9 cellular contexts compared by ENCODE assay signal in the genomic region with DNA sequence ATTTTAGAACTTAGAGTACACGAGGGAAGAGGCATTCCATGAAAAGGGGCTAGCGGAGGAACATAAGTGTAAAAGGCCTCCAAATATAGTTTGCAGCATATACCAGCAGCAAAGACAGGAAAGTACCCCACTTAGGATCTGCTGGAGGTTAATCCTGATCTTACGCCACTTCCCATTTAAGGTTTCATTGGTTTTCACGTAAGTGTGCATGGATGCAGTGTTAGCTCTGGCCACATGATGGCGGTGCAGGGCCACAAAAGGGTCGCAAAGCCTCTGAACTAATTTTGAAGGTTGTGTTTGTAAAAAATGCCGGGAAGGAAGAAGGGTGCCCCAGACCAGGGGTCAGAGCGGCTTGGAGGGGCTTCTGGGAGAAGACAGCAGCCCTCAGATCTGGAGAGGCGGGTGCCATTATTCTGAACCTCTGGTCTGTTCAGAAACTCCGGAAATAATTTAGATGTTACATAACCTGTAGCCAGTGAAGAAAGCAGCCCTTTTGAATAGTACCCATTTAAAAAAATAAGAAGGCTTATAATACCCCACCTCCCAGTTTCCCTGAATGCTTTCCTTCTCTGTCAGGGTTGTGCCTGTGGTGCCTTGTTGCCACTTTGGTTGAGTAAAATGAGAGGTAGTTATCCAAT. TPM values are rescaled to one million over a fixed set of nuclear protein-coding genes. Genes with fewer than 3 reads are reported as not detected.
DNase-seq lines count a peak whose midpoint lies in the region; ATAC-seq and TF ChIP-seq lines count a peak whose summit lies in the region.
"Had no signal": no experiment of that assay in that cellular context is flagged by ENCODE, and none has a peak within 500 bp of the region (broad histone marks: within the 10 kb centered on the region; RNA-seq: fewer than 3 reads in every experiment).

No MANE protein-coding gene starts in this region.

- CTCF ChIA-PET in activated CD4-positive, alpha-beta memory T cell treated with anti-CD3 and anti-CD28 coated beads, Interleukin-2, amount 10 ng/mL, durations not matched to agents 7 days and 5 days (lab: Charles Lee), result interaction anchor here (1.2 to 1.4 kb wide), 3 partner anchors 10 to 138 kb away, joined by 3 to 4 read pairs (median 3); no protein-coding TSS in a partner anchor

- DNase-seq in COLO668 (lab: John Stamatoyannopoulos, UW; ENCODE audit: unreplicated experiment) (peak; percentile 66), NCI-H748 (lab: John Stamatoyannopoulos, UW; ENCODE audit: unreplicated experiment) (peak; percentile 84), mesothelial cell of epicardium (ENCODE audit: low spot score in 2 of 2, unreplicated experiment in 2 of 2) (peak; percentile 31 to 83)
- DNase-seq in activated CD4-positive, alpha-beta memory T cell treated with anti-CD3 and anti-CD28 coated beads, Interleukin-2, amount 10 ng/mL, durations not matched to agents 7 days and 5 days, result peak; percentile 63
- DNase-seq in stimulated activated CD8-positive, alpha-beta memory T cell treated with anti-CD3 and anti-CD28 coated beads, Interleukin-2, amount 100 ng/mL, for 48 hours (ENCODE audit: low read depth in 2 of 2), result peak; percentile 26 to 41

- no peaks in the 10 kb centered on the region for H3K4me1 ChIP-seq in endocrine pancreas (ENCODE audit: control insufficient read depth, insufficient read depth, low read length)

- no peak overlapping the region for H3K9ac ChIP-seq in endocrine pancreas (ENCODE audit: control insufficient read depth, insufficient read depth, low read length)

- peaks cover 3% of the 10 kb centered on the region for H3K27me3 ChIP-seq in endocrine pancreas (ENCODE audit: control insufficient read depth, insufficient read depth, low read length)

- POLR2A ChIA-PET in activated CD4-positive, alpha-beta memory T cell treated with anti-CD3 and anti-CD28 coated beads, Interleukin-2, amount 10 ng/mL, durations not matched to agents 7 days and 5 days (lab: Charles Lee), result no interaction called here

- H3K9me3 Mint-ChIP-seq in activated CD4-positive, alpha-beta memory T cell treated with anti-CD3 and anti-CD28 coated beads, Interleukin-2, amount 10 ng/mL, durations not matched to agents 7 days and 5 days, result no peaks in the 10 kb centered on the region
- no peaks in the 10 kb centered on the region for H3K9me3 Mint-ChIP-seq in mesothelial cell of epicardium
- H3K9me3 Mint-ChIP-seq: activated naive CD4-positive, alpha-beta T cell treated with anti-CD3 and anti-CD28 coated beads, Interleukin-2, amount 50 U/mL, for 72 hours had no signal

- ATAC-seq in GM19467 (IDR thresholded peaks at IDR 0.05; ENCODE audit: unreplicated experiment) (peak; percentile 79), HG03565 (IDR thresholded peaks at IDR 0.05; ENCODE audit: unreplicated experiment) (peak; percentile 63)

- H3K4me1 Mint-ChIP-seq in activated CD4-positive, alpha-beta memory T cell treated with anti-CD3 and anti-CD28 coated beads, Interleukin-2, amount 10 ng/mL, durations not matched to agents 7 days and 5 days, result peaks cover 5% of the 10 kb centered on the region
- H3K4me1 Mint-ChIP-seq in mesothelial cell of epicardium, result peaks cover 19% of the 10 kb centered on the region

- H3K36me3 ChIP-seq in endocrine pancreas (ENCODE audit: control insufficient read depth, insufficient read depth, low read length), result no peaks in the 10 kb centered on the region

- no peak overlapping the region for H3K27ac Mint-ChIP-seq in activated CD4-positive, alpha-beta memory T cell treated with anti-CD3 and anti-CD28 coated beads, Interleukin-2, amount 10 ng/mL, durations not matched to agents 7 days and 5 days
- H3K27ac Mint-ChIP-seq in mesothelial cell of epicardium, result no peak overlapping the region
- H3K27ac Mint-ChIP-seq: activated naive CD4-positive, alpha-beta T cell treated with anti-CD3 and anti-CD28 coated beads, Interleukin-2, amount 50 U/mL, for 72 hours had no signal

- peaks cover 9% of the 10 kb centered on the region for H3K27me3 Mint-ChIP-seq in activated CD4-positive, alpha-beta memory T cell treated with anti-CD3 and anti-CD28 coated beads, Interleukin-2, amount 10 ng/mL, durations not matched to agents 7 days and 5 days
- peaks cover 19% of the 10 kb centered on the region for H3K27me3 Mint-ChIP-seq in mesothelial cell of epicardium (ENCODE audit: low read depth)

- TF ChIP-seq CTCF in mesothelial cell of epicardium (IDR thresholded peaks at IDR 0.05; ENCODE audit: unreplicated experiment), result peak; percentile 94

- no peaks in the 10 kb centered on the region for H3K36me3 Mint-ChIP-seq in activated CD4-positive, alpha-beta memory T cell treated with anti-CD3 and anti-CD28 coated beads, Interleukin-2, amount 10 ng/mL, durations not matched to agents 7 days and 5 days (ENCODE audit: low read depth)
- H3K36me3 Mint-ChIP-seq in mesothelial cell of epicardium, result no peaks in the 10 kb centered on the region
- H3K36me3 Mint-ChIP-seq: activated naive CD4-positive, alpha-beta T cell treated with anti-CD3 and anti-CD28 coated beads, Interleukin-2, amount 50 U/mL, for 72 hours had no signal

- H3K4me3 ChIP-seq in endocrine pancreas (ENCODE audit: control insufficient read depth, insufficient read depth, low read length), result peak overlapping the region; percentile 19

- H3K4me3 Mint-ChIP-seq in activated CD4-positive, alpha-beta memory T cell treated with anti-CD3 and anti-CD28 coated beads, Interleukin-2, amount 10 ng/mL, durations not matched to agents 7 days and 5 days, result no peak overlapping the region
- H3K4me3 Mint-ChIP-seq in mesothelial cell of epicardium, result peak overlapping the region; percentile 33

- no peaks in the 10 kb centered on the region for H3K9me3 ChIP-seq in endocrine pancreas (ENCODE audit: control insufficient read depth, low read length)

RNA-seq across cellular contexts. Expression of a gene that starts 59.5 kb away (rescaled TPM):
- under 1 TPM; 0.05 to 0.20 TPM for total RNA-seq in activated CD4-positive, alpha-beta memory T cell treated with anti-CD3 and anti-CD28 coated beads, Interleukin-2, amount 10 ng/mL, durations not matched to agents 7 days and 5 days
- 0.66 to 1.7 TPM (median 0.78 TPM) in 3 replicates for total RNA-seq in mesothelial cell of epicardium
- total RNA-seq: activated naive CD4-positive, alpha-beta T cell treated with anti-CD3 and anti-CD28 coated beads, Interleukin-2, amount 50 U/mL, for 72 hours had no signal

Comparison
In these comparisons a context has a peak if more than half of its experiments do, and no peak if none do; other contexts are left out.
1. Peak in every context shown above with its lines: DNase-seq, ATAC-seq and H3K4me3 ChIP-seq.
2. DNase-seq: peak in every context shown above with its lines; median percentile 84 in NCI-H748; 66 in COLO668; 63 in activated CD4-positive, alpha-beta memory T cell treated with anti-CD3 and anti-CD28 coated beads, Interleukin-2, amount 10 ng/mL, durations not matched to agents 7 days and 5 days; 57 in mesothelial cell of epicardium; 34 in stimulated activated CD8-positive, alpha-beta memory T cell treated with anti-CD3 and anti-CD28 coated beads, Interleukin-2, amount 100 ng/mL, for 48 hours.